ENCODE assay signal across 8 cellular contexts in genomic region chrX:120308959-120309872, GRCh38. TPM values are rescaled to one million over a fixed set of nuclear protein-coding genes. Genes with fewer than 3 reads are reported as not detected.
DNase-seq lines count a peak whose midpoint lies in the region; ATAC-seq, FAIRE-seq and TF ChIP-seq lines count a peak whose summit lies in the region.

No MANE protein-coding gene starts in this region.

- no peak overlapping the region for H3K14ac ChIP-seq in H1 (ENCODE audit: insufficient read length)

- no peak overlapping the region for H3K9ac ChIP-seq in H1 (replicated peaks in 1 of 4; ENCODE audit: extremely low read depth in 1 of 4, low read depth in 3 of 4, low read length in 3 of 4)

- 0 out of 2 replicates have a peak overlapping the region, but pooled peaks have one; percentile 39 for H2AFZ ChIP-seq in H1 (ENCODE audit: low read length)

- H4K91ac ChIP-seq in H1 (replicated peaks; ENCODE audit: insufficient read length, low read length) = no peak overlapping the region

- peak in 1 of 2 experiments; percentile 13; a peak in 1 of 4 replicates for TF ChIP-seq RAD21 in H1 (IDR thresholded peaks at IDR 0.05 in 1 of 2, conservative IDR thresholded peaks at IDR 0.05 in 1 of 2; ENCODE audit: low read depth in 2 of 2, low read length in 2 of 2)

- H3K36me3 Mint-ChIP-seq in activated CD8-positive, alpha-beta T cell treated with anti-CD3 and anti-CD28 coated beads for 36 hours (ENCODE audit: low read depth) = no peaks in the 10 kb centered on the region

- H2BK5ac ChIP-seq in H1 (ENCODE audit: low read depth, low read length) = no peak overlapping the region

- H2BK12ac ChIP-seq in H1 (ENCODE audit: low read depth, low read length) = no peak overlapping the region

- no peak for TF ChIP-seq EP300 in H1 (IDR thresholded peaks at IDR 0.05; ENCODE audit: borderline replicate concordance in 1 of 2, low read depth in 2 of 2, low read length in 2 of 2)

- H4K20me1 ChIP-seq in H1 (replicated peaks in 1 of 2; ENCODE audit: control insufficient read depth in 1 of 2, insufficient read depth in 2 of 2, low read length in 2 of 2) = no peaks in the 10 kb centered on the region

- H3K4me3 ChIP-seq in H1 (ENCODE audit: extremely low read depth in 1 of 4, insufficient read depth in 2 of 4, low read depth in 3 of 4, low read length in 4 of 4) (peak overlapping the region; percentile 43 to 71 (median 52); a peak in 7 of 8 replicates), mononuclear cell (ENCODE audit: low read length) (peak overlapping the region; percentile 29)

- no peaks in the 10 kb centered on the region for H3K36me3 ChIP-seq in H1 (ENCODE audit: control insufficient read depth in 2 of 4, insufficient read depth in 4 of 4, low read length in 3 of 4)

- H4K5ac ChIP-seq in H1 (ENCODE audit: insufficient read length, low read depth, low read length) = no peak overlapping the region

- no peak overlapping the region; the same call in 1 of the 2 replicates for H3K18ac ChIP-seq in H1 (ENCODE audit: extremely low read depth, low read length)

- no peak overlapping the region for H2BK120ac ChIP-seq in H1 (replicated peaks; ENCODE audit: low read depth, low read length)

- peak; percentile 82 for TF ChIP-seq CTCF in GM12873 (IDR thresholded peaks at IDR 0.05; ENCODE audit: insufficient read depth, low read depth, low read length, missing control alignments)
- TF ChIP-seq CTCF in activated CD8-positive, alpha-beta T cell treated with anti-CD3 and anti-CD28 coated beads for 36 hours (IDR thresholded peaks at IDR 0.05) = peak; percentile 21
- peak; percentile 42 to 80 (median 72); a peak in 3 of 4 replicates for TF ChIP-seq CTCF in H1 (IDR thresholded peaks at IDR 0.05; ENCODE audit: control extremely low read depth in 1 of 3, insufficient read depth in 1 of 3, low read depth in 1 of 3, low read length in 3 of 3)

- H3K4ac ChIP-seq in H1 (replicated peaks; ENCODE audit: insufficient read length, low read depth, low read length) = no peak overlapping the region

- FAIRE-seq in H1 (lab: Jason Lieb, UNC) = peak; percentile 36

- H3K4me2 ChIP-seq in H1 (ENCODE audit: insufficient read depth in 1 of 2, low read depth in 2 of 2, low read length in 2 of 2) = peak overlapping the region; percentile 84 to 86

- peaks cover 12% of the 10 kb centered on the region; the same call in 1 of the 2 replicates for H3K23me2 ChIP-seq in H1 (ENCODE audit: low read depth, low read length)

- peak overlapping the region; percentile 70 for H3K4me3 Mint-ChIP-seq in activated CD8-positive, alpha-beta T cell treated with anti-CD3 and anti-CD28 coated beads for 36 hours

- no peaks in the 10 kb centered on the region for H3K9me3 Mint-ChIP-seq in activated CD8-positive, alpha-beta T cell treated with anti-CD3 and anti-CD28 coated beads for 36 hours

- H3K4me1 ChIP-seq in H1 (replicated peaks in 1 of 4; ENCODE audit: control insufficient read depth in 3 of 4, insufficient read depth in 4 of 4, low read length in 3 of 4) = peaks cover 0 to 5% (median 3%) of the 10 kb centered on the region in 4 experiments; a peak in 3 of 7 replicates
- H3K4me1 ChIP-seq in mononuclear cell (ENCODE audit: insufficient read depth, low read length) = peaks cover 47% of the 10 kb centered on the region

- H3K27ac Mint-ChIP-seq in activated CD8-positive, alpha-beta T cell treated with anti-CD3 and anti-CD28 coated beads for 36 hours = no peak overlapping the region

- 1% methylated on average over 21 of the region's 52 CpGs; no CpG with 5 or more reads in 1 of the 2 experiments for WGBS in H1 (ENCODE audit: extremely low coverage in 1 of 2, insufficient coverage in 1 of 2, insufficient read length in 1 of 2, insufficient replicate concordance in 2 of 2, low coverage in 1 of 2, low lambda C conversion rate in 2 of 2, missing lambda C conversion rate in 1 of 2), 2 experiments

- no peak overlapping the region for H3K27ac ChIP-seq in H1 (ENCODE audit: low read depth, low read length)

- peaks cover 4 to 63% (median 47%) of the 10 kb centered on the region in 4 experiments for H3K27me3 ChIP-seq in H1 (replicated peaks in 1 of 4; ENCODE audit: control insufficient read depth in 3 of 4, extremely low read depth in 1 of 4, insufficient read depth in 3 of 4, low read length in 3 of 4)
- H3K27me3 ChIP-seq in mononuclear cell (ENCODE audit: insufficient read depth, low read length) = peaks cover 16% of the 10 kb centered on the region

- no peak overlapping the region for H2AK5ac ChIP-seq in H1 (ENCODE audit: low read depth, low read length)

- no peak overlapping the region for H3K23ac ChIP-seq in H1 (ENCODE audit: insufficient read length)

- intact Hi-C loops in activated CD8-positive, alpha-beta T cell treated with anti-CD3 and anti-CD28 coated beads for 36 hours (cut with micrococcal nuclease) = loop anchor here (10.0 kb wide), 1 partner anchor 54 kb away; the partner anchor contains the start of gene ZBTB33

- peaks cover 16% of the 10 kb centered on the region for H3K4me1 Mint-ChIP-seq in activated CD8-positive, alpha-beta T cell treated with anti-CD3 and anti-CD28 coated beads for 36 hours (ENCODE audit: low read depth)

- POLR2A ChIA-PET in activated CD8-positive, alpha-beta T cell treated with anti-CD3 and anti-CD28 coated beads for 36 hours (lab: Charles Lee) = no interaction called here
- POLR2A ChIA-PET in H1 (lab: Charles Lee; ENCODE audit: partially characterized antibody) = interaction anchor here (1.5 kb wide), 1 partner anchor 58 kb away, joined by 3 read pairs; the partner anchor contains the start of gene ZBTB33

- no peak overlapping the region for H2BK15ac ChIP-seq in H1 (ENCODE audit: low read length)

- no peaks in the 10 kb centered on the region for H3K79me1 ChIP-seq in H1 (ENCODE audit: low read depth, low read length)

- no peak for TF ChIP-seq POLR2A in H1 (IDR thresholded peaks at IDR 0.05; ENCODE audit: control extremely low read depth in 1 of 2, low read depth in 2 of 2, low read length in 2 of 2)

- H3K27me3 Mint-ChIP-seq in activated CD8-positive, alpha-beta T cell treated with anti-CD3 and anti-CD28 coated beads for 36 hours = peaks cover 48% of the 10 kb centered on the region

- H3K79me2 ChIP-seq in H1 (ENCODE audit: control insufficient read depth in 1 of 2, insufficient read depth in 2 of 2, low read length in 2 of 2) = no peaks in the 10 kb centered on the region

- CTCF ChIA-PET in activated CD8-positive, alpha-beta T cell treated with anti-CD3 and anti-CD28 coated beads for 36 hours (lab: Charles Lee) = interaction anchor here (0.8 to 1.8 kb wide), 10 partner anchors 9 to 177 kb away, joined by 3 to 7 read pairs (median 5); partner anchors contain the start of genes LAMP2 and ZBTB33
- CTCF ChIA-PET in H1 (lab: Charles Lee; ENCODE audit: partially characterized antibody) = interaction anchor here (0.7 to 2.0 kb wide), 15 partner anchors 10 to 179 kb away, joined by 3 to 12 read pairs (median 4); partner anchors contain the start of gene ZBTB33

- peak; percentile 83 for DNase-seq in NCI-H1436 treated with DMSO at 0.1 percent for 48 hours (lab: John Stamatoyannopoulos, UW)
- DNase-seq in activated CD8-positive, alpha-beta T cell treated with anti-CD3 and anti-CD28 coated beads for 36 hours = peak; percentile 75
- DNase-seq in H1 (ENCODE audit: low read depth in 1 of 2, low spot score in 2 of 2) = peak in 1 of 2 experiments; percentile 52
- DNase-seq in stimulated activated CD8-positive, alpha-beta memory T cell treated with anti-CD3 and anti-CD28 coated beads, Interleukin-2, amount 100 ng/mL, for 1 hour (ENCODE audit: low read depth in 2 of 2) = peak; percentile 37 to 45
- DNase-seq in cortex of kidney (lab: John Stamatoyannopoulos, UW) = no peak

- no peak overlapping the region for H2BK20ac ChIP-seq in H1 (ENCODE audit: low read length)

- no peak overlapping the region for H4K8ac ChIP-seq in H1 (ENCODE audit: extremely low read depth, insufficient read depth, low read length)

- peak; percentile 95 for ATAC-seq in HG02642 (IDR thresholded peaks at IDR 0.05; ENCODE audit: poor library complexity, unreplicated experiment)
- ATAC-seq in activated CD8-positive, alpha-beta T cell treated with anti-CD3 and anti-CD28 coated beads for 36 hours = peak; percentile 96

- H3K9me3 ChIP-seq in H1 (ENCODE audit: insufficient read depth in 2 of 2, low read depth in 1 of 2, low read length in 1 of 2) (no peaks in the 10 kb centered on the region), mononuclear cell (ENCODE audit: low read depth, low read length) (no peaks in the 10 kb centered on the region)

- H3K56ac ChIP-seq in H1 (replicated peaks; ENCODE audit: insufficient read length, low read depth, low read length) = no peak overlapping the region

RNA-seq across cellular contexts. Expression of gene TMEM255A, which starts 2.0 kb away (rescaled TPM):
- not detected for total RNA-seq in activated CD8-positive, alpha-beta T cell treated with anti-CD3 and anti-CD28 coated beads for 36 hours
- total RNA-seq in H1 (2021; fragmentation: NEBNext Ultra II Directional; extraction: Animal tissue kit (Norgen Biotek cat#: 25700)) = 0.23 and 0.73 TPM in 2 replicates
- 1.1 and 2.3 TPM in 2 replicates for polyA plus RNA-seq in H1 (2011; rRNA removed)
- 1.3 TPM for polyA plus RNA-seq in H1 (2011; cell fraction: cytosol; rRNA removed)
- polyA plus RNA-seq in H1 (2011; cell fraction: nucleus; rRNA removed) = 0.63 TPM
- 0.87 to 2.3 TPM (median 1.4 TPM) in 4 replicates for polyA plus RNA-seq in H1 (2012, experiment 1 of 2)
- polyA plus RNA-seq in H1 (2012, experiment 2 of 2) = 0.16 TPM
- polyA plus RNA-seq in H1 (2013, experiment 1 of 2) = 0.14 TPM
- 0.06 TPM for polyA plus RNA-seq in H1 (2013, experiment 2 of 2)
- 2.4 and 2.9 TPM in 2 replicates for polyA minus RNA-seq in H1 (2011; rRNA and poly(A)+ RNA removed)
- 0.88 TPM for polyA minus RNA-seq in H1 (2011; cell fraction: cytosol; rRNA and poly(A)+ RNA removed)
- 0.60 TPM for polyA minus RNA-seq in H1 (2011; cell fraction: nucleus; rRNA and poly(A)+ RNA removed)
- total RNA-seq in mononuclear cell = 0.21 TPM

RNA-seq across cellular contexts. Expression of gene ATP1B4, which starts 52.7 kb away (rescaled TPM):
- not detected for total RNA-seq in activated CD8-positive, alpha-beta T cell treated with anti-CD3 and anti-CD28 coated beads for 36 hours
- total RNA-seq in H1 (2021; fragmentation: NEBNext Ultra II Directional; extraction: Animal tissue kit (Norgen Biotek cat#: 25700)) = not detected in 2 replicates
- not detected in 2 replicates for polyA plus RNA-seq in H1 (2011; rRNA removed)
- not detected for polyA plus RNA-seq in H1 (2011; cell fraction: cytosol; rRNA removed)
- polyA plus RNA-seq in H1 (2011; cell fraction: nucleus; rRNA removed) = not detected
- polyA plus RNA-seq in H1 (2012, experiment 1 of 2) = not detected in 4 replicates
- polyA plus RNA-seq in H1 (2012, experiment 2 of 2) = not detected
- polyA plus RNA-seq in H1 (2013, experiment 1 of 2) = not detected
- polyA plus RNA-seq in H1 (2013, experiment 2 of 2) = not detected
- not detected in 2 replicates for polyA minus RNA-seq in H1 (2011; rRNA and poly(A)+ RNA removed)
- polyA minus RNA-seq in H1 (2011; cell fraction: cytosol; rRNA and poly(A)+ RNA removed) = not detected
- polyA minus RNA-seq in H1 (2011; cell fraction: nucleus; rRNA and poly(A)+ RNA removed) = not detected
- not detected for total RNA-seq in mononuclear cell

RNA-seq across cellular contexts. Expression of gene ZBTB33, which starts 58.6 kb away (rescaled TPM):
- 10 to 100 TPM; 11.6 to 12.4 TPM for total RNA-seq in activated CD8-positive, alpha-beta T cell treated with anti-CD3 and anti-CD28 coated beads for 36 hours
- total RNA-seq in H1 (2021; fragmentation: NEBNext Ultra II Directional; extraction: Animal tissue kit (Norgen Biotek cat#: 25700)) = 14.4 and 14.9 TPM in 2 replicates
- 2.4 and 3.4 TPM in 2 replicates for polyA plus RNA-seq in H1 (2011; rRNA removed)
- polyA plus RNA-seq in H1 (2011; cell fraction: cytosol; rRNA removed) = 4.2 TPM
- polyA plus RNA-seq in H1 (2011; cell fraction: nucleus; rRNA removed) = 2.4 TPM
- polyA plus RNA-seq in H1 (2012, experiment 1 of 2) = 5.5 to 9.8 TPM (median 6.3 TPM) in 4 replicates
- 0.37 TPM for polyA plus RNA-seq in H1 (2012, experiment 2 of 2)
- polyA plus RNA-seq in H1 (2013, experiment 1 of 2) = 7.0 TPM
- polyA plus RNA-seq in H1 (2013, experiment 2 of 2) = 6.1 TPM
- polyA minus RNA-seq in H1 (2011; rRNA and poly(A)+ RNA removed) = 13.4 and 25.4 TPM in 2 replicates
- 11.0 TPM for polyA minus RNA-seq in H1 (2011; cell fraction: cytosol; rRNA and poly(A)+ RNA removed)
- 14.7 TPM for polyA minus RNA-seq in H1 (2011; cell fraction: nucleus; rRNA and poly(A)+ RNA removed)
- total RNA-seq in mononuclear cell = 52.8 TPM

Comparison
In these comparisons a context has a peak if more than half of its experiments do, and no peak if none do; other contexts are left out.
1. CTCF ChIP-seq: peak in every context shown above with its lines; median percentile 82 in GM12873; 72 in H1; 21 in activated CD8-positive, alpha-beta T cell treated with anti-CD3 and anti-CD28 coated beads for 36 hours.